In the genomic region with DNA sequence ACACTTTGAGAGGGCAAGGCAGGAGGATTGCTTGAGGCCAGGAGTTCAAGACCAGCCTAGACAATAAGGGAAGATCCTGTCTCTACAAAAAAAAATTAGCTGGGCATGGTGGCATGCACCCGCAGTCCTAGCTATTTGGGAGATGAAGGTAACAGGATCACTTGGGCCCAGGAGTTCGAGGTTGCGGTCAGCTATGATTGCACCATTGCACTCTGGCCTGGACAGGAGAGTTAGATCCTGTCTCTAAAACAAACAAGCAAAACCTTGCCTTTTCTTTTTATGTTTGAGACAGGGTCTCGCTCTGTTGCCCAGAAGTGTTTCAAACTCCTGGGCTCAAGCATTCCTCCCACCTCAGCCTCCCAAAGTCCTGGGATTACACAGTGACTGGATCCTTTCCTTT, we compare ENCODE assay signal across 39 cellular contexts.
"Had no signal": no experiment of that assay in that cellular context is flagged by ENCODE, and none has a peak within 500 bp of the region (broad histone marks: within the 10 kb centered on the region; RNA-seq: fewer than 3 reads in every experiment).

No MANE protein-coding gene starts in this region.

- H3K4me1 ChIP-seq: adrenal gland, ascending aorta, body of pancreas, breast epithelium had no signal

- H3K9me3 Mint-ChIP-seq: activated naive CD4-positive, alpha-beta T cell treated with anti-CD3 and anti-CD28 coated beads for 36 hours; activated naive CD4-positive, alpha-beta T cell treated with anti-CD3 and anti-CD28 coated beads, Interleukin-2, amount 10 ng/mL, durations not matched to agents 7 days and 5 days; activated naive CD4-positive, alpha-beta T cell treated with anti-CD3 and anti-CD28 coated beads, Interleukin-2, amount 50 U/mL, for 24 hours; activated naive CD4-positive, alpha-beta T cell treated with anti-CD3 and anti-CD28 coated beads, Interleukin-2, amount 50 U/mL, for 72 hours; activated naive CD8-positive, alpha-beta T cell treated with anti-CD3 and anti-CD28 coated beads for 36 hours; activated naive CD8-positive, alpha-beta T cell treated with anti-CD3 and anti-CD28 coated beads, Interleukin-2, amount 10 ng/mL, durations not matched to agents 7 days and 5 days; activated naive CD8-positive, alpha-beta T cell treated with anti-CD3 and anti-CD28 coated beads, Interleukin-2, amount 50 U/mL, for 24 hours; activated T-cell treated with anti-CD3 and anti-CD28 coated beads, Interleukin-2, amount 50 U/mL, for 4 hours; activated T-cell treated with anti-CD3 and anti-CD28 coated beads, Interleukin-2, amount 50 U/mL, for 72 hours; activated T-helper 1 cell treated with anti-CD3 and anti-CD28 coated beads, Interleukin-12 subunit alpha, Interleukin-12 subunit beta, Interleukin-2, Interleukin-4 antibody, amounts not matched to agents 30 ng/mL and 10 ng/mL and 1 ng/mL, durations not matched to agents 14 hours and 24 hours and 36 hours; activated T-helper 17 cell treated with anti-CD3 and anti-CD28 coated beads, Interleukin-2, amount 50 U/mL, for 72 hours; activated T-helper 2 cell treated with anti-CD3 and anti-CD28 coated beads, Interferon-gamma antibody, Interleukin-2, Interleukin-4, amounts not matched to agents 10 μg/mL and 5 μg/mL and 100 μg/mL, durations not matched to agents 14 hours and 24 hours and 36 hours; brain; central memory CD8-positive, alpha-beta T cell had no signal

- H3K4me3 Mint-ChIP-seq: activated naive CD4-positive, alpha-beta T cell treated with anti-CD3 and anti-CD28 coated beads for 36 hours; activated naive CD4-positive, alpha-beta T cell treated with anti-CD3 and anti-CD28 coated beads, Interleukin-2, amount 10 ng/mL, durations not matched to agents 7 days and 5 days; activated naive CD4-positive, alpha-beta T cell treated with anti-CD3 and anti-CD28 coated beads, Interleukin-2, amount 50 U/mL, for 24 hours; activated naive CD8-positive, alpha-beta T cell; activated naive CD8-positive, alpha-beta T cell treated with anti-CD3 and anti-CD28 coated beads for 36 hours; activated naive CD8-positive, alpha-beta T cell treated with anti-CD3 and anti-CD28 coated beads, Interleukin-2, amount 10 ng/mL, durations not matched to agents 7 days and 5 days; activated naive CD8-positive, alpha-beta T cell treated with anti-CD3 and anti-CD28 coated beads, Interleukin-2, amount 50 U/mL, for 24 hours; activated T-cell treated with anti-CD3 and anti-CD28 coated beads, Interleukin-2, amount 50 U/mL, for 4 hours; activated T-cell treated with anti-CD3 and anti-CD28 coated beads, Interleukin-2, amount 50 U/mL, for 72 hours; activated T-helper 1 cell treated with anti-CD3 and anti-CD28 coated beads, Interleukin-12 subunit alpha, Interleukin-12 subunit beta, Interleukin-2, Interleukin-4 antibody, amounts not matched to agents 30 ng/mL and 10 ng/mL and 1 ng/mL, durations not matched to agents 14 hours and 24 hours and 36 hours; activated T-helper 17 cell treated with anti-CD3 and anti-CD28 coated beads, Interleukin-2, amount 50 U/mL, for 72 hours; brain; central memory CD8-positive, alpha-beta T cell had no signal

- H3K4me3 ChIP-seq: adrenal gland, ascending aorta, body of pancreas, breast epithelium, cardiac muscle cell had no signal

- H3K27me3 Mint-ChIP-seq: activated naive CD4-positive, alpha-beta T cell treated with anti-CD3 and anti-CD28 coated beads, Interleukin-2, amount 50 U/mL, for 24 hours; activated naive CD8-positive, alpha-beta T cell; activated naive CD8-positive, alpha-beta T cell treated with anti-CD3 and anti-CD28 coated beads for 36 hours; activated naive CD8-positive, alpha-beta T cell treated with anti-CD3 and anti-CD28 coated beads, Interleukin-2, amount 50 U/mL, for 24 hours; brain had no signal

- H3K27ac Mint-ChIP-seq: activated naive CD4-positive, alpha-beta T cell treated with anti-CD3 and anti-CD28 coated beads for 36 hours; activated naive CD4-positive, alpha-beta T cell treated with anti-CD3 and anti-CD28 coated beads, Interleukin-2, amount 10 ng/mL, durations not matched to agents 7 days and 5 days; activated naive CD4-positive, alpha-beta T cell treated with anti-CD3 and anti-CD28 coated beads, Interleukin-2, amount 50 U/mL, for 24 hours; activated naive CD4-positive, alpha-beta T cell treated with anti-CD3 and anti-CD28 coated beads, Interleukin-2, amount 50 U/mL, for 72 hours; activated naive CD8-positive, alpha-beta T cell; activated naive CD8-positive, alpha-beta T cell treated with anti-CD3 and anti-CD28 coated beads for 36 hours; activated naive CD8-positive, alpha-beta T cell treated with anti-CD3 and anti-CD28 coated beads, Interleukin-2, amount 10 ng/mL, durations not matched to agents 7 days and 5 days; activated naive CD8-positive, alpha-beta T cell treated with anti-CD3 and anti-CD28 coated beads, Interleukin-2, amount 50 U/mL, for 24 hours; activated T-cell treated with anti-CD3 and anti-CD28 coated beads, Interleukin-2, amount 50 U/mL, for 72 hours; activated T-helper 1 cell treated with anti-CD3 and anti-CD28 coated beads, Interleukin-12 subunit alpha, Interleukin-12 subunit beta, Interleukin-2, Interleukin-4 antibody, amounts not matched to agents 30 ng/mL and 10 ng/mL and 1 ng/mL, durations not matched to agents 14 hours and 24 hours and 36 hours; activated T-helper 17 cell treated with anti-CD3 and anti-CD28 coated beads, Interleukin-2, amount 50 U/mL, for 72 hours; activated T-helper 2 cell treated with anti-CD3 and anti-CD28 coated beads, Interferon-gamma antibody, Interleukin-2, Interleukin-4, amounts not matched to agents 10 μg/mL and 5 μg/mL and 100 μg/mL, durations not matched to agents 14 hours and 24 hours and 36 hours had no signal

- H3K27me3 ChIP-seq: adrenal gland, ascending aorta, body of pancreas, brain microvascular endothelial cell, breast epithelium, cardiac muscle cell had no signal

- ATAC-seq: activated naive CD4-positive, alpha-beta T cell treated with anti-CD3 and anti-CD28 coated beads, Interleukin-2, amount 50 U/mL, for 72 hours; activated naive CD8-positive, alpha-beta T cell treated with anti-CD3 and anti-CD28 coated beads, Interleukin-2, amount 50 U/mL, for 24 hours; activated T-cell treated with anti-CD3 and anti-CD28 coated beads, Interleukin-2, amount 50 U/mL, for 4 hours; activated T-cell treated with anti-CD3 and anti-CD28 coated beads, Interleukin-2, amount 50 U/mL, for 72 hours; activated T-helper 17 cell treated with anti-CD3 and anti-CD28 coated beads, Interleukin-2, amount 50 U/mL, for 72 hours; body of pancreas had no signal

- H3K27ac ChIP-seq: adrenal gland, ascending aorta, body of pancreas, brain microvascular endothelial cell, breast epithelium, cardiac muscle cell had no signal

- H3K36me3 Mint-ChIP-seq: activated naive CD4-positive, alpha-beta T cell treated with anti-CD3 and anti-CD28 coated beads, Interleukin-2, amount 10 ng/mL, durations not matched to agents 7 days and 5 days; activated naive CD4-positive, alpha-beta T cell treated with anti-CD3 and anti-CD28 coated beads, Interleukin-2, amount 50 U/mL, for 24 hours; activated naive CD4-positive, alpha-beta T cell treated with anti-CD3 and anti-CD28 coated beads, Interleukin-2, amount 50 U/mL, for 72 hours; activated naive CD8-positive, alpha-beta T cell; activated naive CD8-positive, alpha-beta T cell treated with anti-CD3 and anti-CD28 coated beads for 36 hours; activated naive CD8-positive, alpha-beta T cell treated with anti-CD3 and anti-CD28 coated beads, Interleukin-2, amount 10 ng/mL, durations not matched to agents 7 days and 5 days; brain had no signal

- FAIRE-seq: astrocyte, bronchial epithelial cell, colon had no signal

- H3K9me3 ChIP-seq: adrenal gland, ascending aorta, body of pancreas, breast epithelium had no signal

- H3K36me3 ChIP-seq: adrenal gland, ascending aorta, brain microvascular endothelial cell, breast epithelium, cardiac muscle cell had no signal

- DNase-seq: activated effector memory CD4-positive, alpha-beta T cell treated with anti-CD3 and anti-CD28 coated beads, Interleukin-2, amount 50 U/mL, for 16 hours; activated effector memory CD4-positive, alpha-beta T cell treated with Interleukin-2 at 50 U/mL for 16 hours; activated gamma-delta T cell; activated gamma-delta T cell treated with Interleukin-2 at 50 U/mL for 16 hours; activated naive CD4-positive, alpha-beta T cell; activated naive CD4-positive, alpha-beta T cell treated with anti-CD3 and anti-CD28 coated beads for 36 hours; activated naive CD4-positive, alpha-beta T cell treated with anti-CD3 and anti-CD28 coated beads, Interleukin-2, amount 10 ng/mL, durations not matched to agents 7 days and 5 days; activated naive CD4-positive, alpha-beta T cell treated with anti-CD3 and anti-CD28 coated beads, Interleukin-2, amount 50 U/mL, for 16 hours; activated naive CD4-positive, alpha-beta T cell treated with Interleukin-2 at 50 U/mL for 16 hours; activated naive CD8-positive, alpha-beta T cell treated with anti-CD3 and anti-CD28 coated beads for 36 hours; activated naive CD8-positive, alpha-beta T cell treated with anti-CD3 and anti-CD28 coated beads, Interleukin-2, amount 10 ng/mL, durations not matched to agents 7 days and 5 days; activated naive CD8-positive, alpha-beta T cell treated with anti-CD3 and anti-CD28 coated beads, Interleukin-2, amount 50 U/mL, for 24 hours; activated T-cell treated with anti-CD3 and anti-CD28 coated beads, Interleukin-2, amount 50 U/mL, for 4 hours; activated T-cell treated with anti-CD3 and anti-CD28 coated beads, Interleukin-2, amount 50 U/mL, for 48 hours; activated T-cell treated with anti-CD3 and anti-CD28 coated beads, Interleukin-2, amount 50 U/mL, for 72 hours; adrenal gland; amniotic stem cell; amygdala; anterior cingulate cortex; aorta; body of pancreas; brain microvascular endothelial cell; caudate nucleus; central memory CD4-positive, alpha-beta T cell; cerebellar nuclear complex had no signal

- H3K4me1 Mint-ChIP-seq: activated naive CD4-positive, alpha-beta T cell treated with anti-CD3 and anti-CD28 coated beads, Interleukin-2, amount 10 ng/mL, durations not matched to agents 7 days and 5 days; activated naive CD8-positive, alpha-beta T cell treated with anti-CD3 and anti-CD28 coated beads for 36 hours had no signal
